25 cellular contexts compared by ENCODE assay signal in genomic region chr9:73213300-73213699, GRCh38.
"Had no signal": no experiment of that assay in that cellular context is flagged by ENCODE, and none has a peak within 500 bp of the region (broad histone marks: within the 10 kb centered on the region; RNA-seq: fewer than 3 reads in every experiment).

No MANE protein-coding gene starts in this region.

- H3K27me3 ChIP-seq: breast epithelium, colonic mucosa, esophagus muscularis mucosa, hepatocyte, right lobe of liver had no signal

- H3K36me3 ChIP-seq: breast epithelium, colonic mucosa, esophagus muscularis mucosa, lower lobe of right lung, right lobe of liver, tibial artery, WERI-Rb-1 had no signal

- H3K36me3 Mint-ChIP-seq: activated naive CD8-positive, alpha-beta T cell; immature natural killer cell; naive B cell had no signal

- H3K4me1 ChIP-seq: breast epithelium, colonic mucosa, esophagus muscularis mucosa, lower lobe of right lung, right lobe of liver, tibial artery had no signal

- H3K4me3 ChIP-seq: breast epithelium, colonic mucosa, dorsolateral prefrontal cortex, esophagus muscularis mucosa, hepatocyte, lower lobe of right lung, right lobe of liver, skin epidermis, tibial artery had no signal

- H2AFZ ChIP-seq: hepatocyte had no signal

- ATAC-seq: left lobe of liver, lower lobe of right lung, right lobe of liver had no signal

- H3K4me1 Mint-ChIP-seq: central memory CD8-positive, alpha-beta T cell; immature natural killer cell had no signal

- H3K9me3 Mint-ChIP-seq: activated T-helper 1 cell treated with anti-CD3 and anti-CD28 coated beads, Interleukin-12 subunit alpha, Interleukin-12 subunit beta, Interleukin-2, Interleukin-4 antibody, amounts not matched to agents 30 ng/mL and 10 ng/mL and 1 ng/mL, durations not matched to agents 14 hours and 24 hours and 36 hours; central memory CD8-positive, alpha-beta T cell; immature natural killer cell; naive B cell; stimulated activated naive CD8-positive, alpha-beta T cell treated with anti-CD3 and anti-CD28 coated beads, Interleukin-15, Interleukin-2, amounts not matched to agents 100 ng/mL and 50 ng/mL, for 24 hours had no signal

- H3K4me2 ChIP-seq: hepatocyte had no signal

- H3K79me2 ChIP-seq: hepatocyte had no signal

- H3K27ac Mint-ChIP-seq: activated naive CD8-positive, alpha-beta T cell; activated T-helper 1 cell treated with anti-CD3 and anti-CD28 coated beads, Interleukin-12 subunit alpha, Interleukin-12 subunit beta, Interleukin-2, Interleukin-4 antibody, amounts not matched to agents 30 ng/mL and 10 ng/mL and 1 ng/mL, durations not matched to agents 14 hours and 24 hours and 36 hours; immature natural killer cell; naive B cell; stimulated activated naive CD8-positive, alpha-beta T cell treated with anti-CD3 and anti-CD28 coated beads, Interleukin-15, Interleukin-2, amounts not matched to agents 100 ng/mL and 50 ng/mL, for 24 hours had no signal

- H3K27ac ChIP-seq: breast epithelium, colonic mucosa, dorsolateral prefrontal cortex, esophagus muscularis mucosa, hepatocyte, lower lobe of right lung, right lobe of liver, skin epidermis, tibial artery, WERI-Rb-1 had no signal

- H3K4me3 Mint-ChIP-seq: activated naive CD8-positive, alpha-beta T cell; activated T-helper 1 cell treated with anti-CD3 and anti-CD28 coated beads, Interleukin-12 subunit alpha, Interleukin-12 subunit beta, Interleukin-2, Interleukin-4 antibody, amounts not matched to agents 30 ng/mL and 10 ng/mL and 1 ng/mL, durations not matched to agents 14 hours and 24 hours and 36 hours; central memory CD8-positive, alpha-beta T cell; immature natural killer cell; naive B cell; neural crest cell; stimulated activated naive CD8-positive, alpha-beta T cell treated with anti-CD3 and anti-CD28 coated beads, Interleukin-15, Interleukin-2, amounts not matched to agents 100 ng/mL and 50 ng/mL, for 24 hours had no signal

- DNase-seq: activated CD4-positive, CD25-positive, alpha-beta regulatory T cell treated with anti-CD3 and anti-CD28 coated beads, Interleukin-2, amount 50 U/mL, for 72 hours; activated gamma-delta T cell treated with Interleukin-2 at 50 U/mL for 16 hours; amniotic stem cell; colonic mucosa; dorsolateral prefrontal cortex; glutamatergic neuron; immature natural killer cell; lower lobe of right lung; naive B cell; posterior cingulate gyrus; right lobe of liver; stimulated activated CD4-positive, alpha-beta T cell treated with anti-CD3 and anti-CD28 coated beads, Interleukin-4, amount 100 ng/mL, for 1 hour; T-helper 1 cell; tibial artery; WERI-Rb-1 had no signal
